Comparison of ENCODE assay signal across 8 cellular contexts in genomic region chr14:32077081-32078029, GRCh38. TPM values are rescaled to one million over a fixed set of nuclear protein-coding genes. Genes with fewer than 3 reads are reported as not detected.
DNase-seq lines count a peak whose midpoint lies in the region; TF ChIP-seq lines count a peak whose summit lies in the region.

ARHGAP5 (plus strand) TSS chr14:32077304; CDS start chr14:32090670, 13,366 bp downstream.

- peak within 1 kb of the TSS; percentile 86 for H3K4me3 ChIP-seq in GM08714 (ENCODE audit: low read length)
- H3K4me3 ChIP-seq in HAP-1: peak within 1 kb of the TSS; percentile 77
- peak within 1 kb of the TSS; percentile 65 for H3K4me3 ChIP-seq in NB4 (ENCODE audit: low read depth, low read length)

- H3K27ac Mint-ChIP-seq in chondrocyte (ENCODE audit: unreplicated experiment): peak within 1 kb of the TSS; percentile 100

- 0 out of 2 replicates have a peak, but pooled peaks cover 4% of the 10 kb centered on the region for H3K36me3 ChIP-seq in HAP-1 (replicated peaks)

- H3K27me3 ChIP-seq in HAP-1 (ENCODE audit: low read depth): no peaks in the 10 kb centered on the region

- no peaks in the 10 kb centered on the region for H3K36me3 Mint-ChIP-seq in chondrocyte (ENCODE audit: low read depth)

- no peak for TF ChIP-seq CTCF in NB4 (IDR thresholded peaks at IDR 0.05; ENCODE audit: low read depth, low read length)
- peak; percentile 60 for TF ChIP-seq CTCF in chondrocyte (IDR thresholded peaks at IDR 0.05)

- no peaks in the 10 kb centered on the region for H3K27me3 Mint-ChIP-seq in chondrocyte (ENCODE audit: low read depth)

- H3K4me1 Mint-ChIP-seq in chondrocyte (ENCODE audit: low read depth): peaks cover 49% of the 10 kb centered on the region

- peak within 1 kb of the TSS; percentile 98 for H3K4me3 Mint-ChIP-seq in chondrocyte (ENCODE audit: unreplicated experiment)

- H3K9me3 ChIP-seq in HAP-1: no peaks in the 10 kb centered on the region

- no peak for TF ChIP-seq POLR2A in NB4 (IDR thresholded peaks at IDR 0.05; ENCODE audit: extremely low read depth, insufficient read length)

- in situ Hi-C loops in HAP-1 (cut with MboI; ENCODE audit: low sequenced_read_pairs): no loop called here

- H3K4me1 ChIP-seq in HAP-1: peaks cover 29% of the 10 kb centered on the region

- peak in 1 of 2 experiments; percentile 51 for DNase-seq in HAP-1 (ENCODE audit: low spot score in 2 of 2)
- peak; percentile 37 for DNase-seq in NB4 (ENCODE audit: low read depth)
- DNase-seq in activated CD4-positive, CD25-positive, alpha-beta regulatory T cell treated with anti-CD3 and anti-CD28 coated beads, Interleukin-2, amount 50 U/mL, for 16 hours (ENCODE audit: low read depth, low spot score): peak; percentile 46
- peak; percentile 95 for DNase-seq in chondrocyte (ENCODE audit: low spot score)
- peak; percentile 91 for DNase-seq in left kidney (ENCODE audit: low read depth, low spot score)
- DNase-seq in stimulated activated CD4-positive, alpha-beta T cell treated with anti-CD3 and anti-CD28 coated beads, Interleukin-2, amount 100 ng/mL, for 48 hours: peak; percentile 13 to 34
- DNase-seq in kidney tubule cell (ENCODE audit: low spot score): no peak

- no peaks in the 10 kb centered on the region for H3K9me3 Mint-ChIP-seq in chondrocyte (ENCODE audit: low read depth)

RNA-seq across cellular contexts. Expression of gene ARHGAP5, which starts in this region (rescaled TPM):
- total RNA-seq in chondrocyte: 82.8 to 88.0 TPM (median 87.0 TPM) in 3 replicates
